ENCODE assay signal across 28 cellular contexts in genomic region chr22:30782613-30783012, GRCh38.
"Had no signal": no experiment of that assay in that cellular context is flagged by ENCODE, and none has a peak within 500 bp of the region (broad histone marks: within the 10 kb centered on the region; RNA-seq: fewer than 3 reads in every experiment).

No MANE protein-coding gene starts in this region.

- H3K9me3 Mint-ChIP-seq: activated CD4-positive, alpha-beta memory T cell treated with anti-CD3 and anti-CD28 coated beads, Interleukin-2, amount 10 ng/mL, durations not matched to agents 7 days and 5 days; activated CD4-positive, alpha-beta T cell treated with anti-CD3 and anti-CD28 coated beads, Interleukin-2, amount 10 ng/mL, durations not matched to agents 24 days and 14 days; activated naive CD4-positive, alpha-beta T cell treated with anti-CD3 and anti-CD28 coated beads, Interleukin-2, amount 10 ng/mL, durations not matched to agents 7 days and 5 days; activated naive CD8-positive, alpha-beta T cell treated with anti-CD3 and anti-CD28 coated beads, Interleukin-2, amount 10 ng/mL, durations not matched to agents 7 days and 5 days; activated T-cell treated with anti-CD3 and anti-CD28 coated beads, Interleukin-2, amount 50 U/mL, for 24 hours; naive thymus-derived CD4-positive, alpha-beta T cell; T-helper 1 cell treated with Interleukin-12 subunit alpha and Interleukin-12 subunit beta and Interleukin-4 antibody, amounts not matched to agents 30 μg/mL and 1 μg/mL, for 36 hours had no signal

- H3K9me3 ChIP-seq: ascending aorta, ovary, right atrium auricular region, transverse colon, uterus had no signal

- H3K27ac ChIP-seq: ascending aorta, ovary, right atrium auricular region, transverse colon, uterus had no signal

- H3K27ac Mint-ChIP-seq: activated CD4-positive, alpha-beta memory T cell treated with anti-CD3 and anti-CD28 coated beads, Interleukin-2, amount 10 ng/mL, durations not matched to agents 7 days and 5 days; activated CD4-positive, alpha-beta T cell treated with anti-CD3 and anti-CD28 coated beads, Interleukin-2, amount 10 ng/mL, durations not matched to agents 24 days and 14 days; activated naive CD4-positive, alpha-beta T cell treated with anti-CD3 and anti-CD28 coated beads, Interleukin-2, amount 10 ng/mL, durations not matched to agents 7 days and 5 days; activated naive CD8-positive, alpha-beta T cell treated with anti-CD3 and anti-CD28 coated beads, Interleukin-2, amount 10 ng/mL, durations not matched to agents 7 days and 5 days; activated T-cell treated with anti-CD3 and anti-CD28 coated beads, Interleukin-2, amount 50 U/mL, for 24 hours; brain; naive thymus-derived CD4-positive, alpha-beta T cell; T-helper 1 cell treated with Interleukin-12 subunit alpha and Interleukin-12 subunit beta and Interleukin-4 antibody, amounts not matched to agents 30 μg/mL and 1 μg/mL, for 36 hours had no signal

- H3K4me3 ChIP-seq: ascending aorta, ovary, right atrium auricular region, transverse colon, uterus had no signal

- FAIRE-seq: endothelial cell of umbilical vein, frontal cortex had no signal

- H3K4me1 ChIP-seq: ascending aorta, right atrium auricular region, transverse colon, uterus had no signal

- H3K4me3 Mint-ChIP-seq: activated CD4-positive, alpha-beta memory T cell treated with anti-CD3 and anti-CD28 coated beads, Interleukin-2, amount 10 ng/mL, durations not matched to agents 7 days and 5 days; activated CD4-positive, alpha-beta T cell treated with anti-CD3 and anti-CD28 coated beads, Interleukin-2, amount 10 ng/mL, durations not matched to agents 24 days and 14 days; activated naive CD4-positive, alpha-beta T cell treated with anti-CD3 and anti-CD28 coated beads, Interleukin-2, amount 10 ng/mL, durations not matched to agents 7 days and 5 days; activated naive CD8-positive, alpha-beta T cell treated with anti-CD3 and anti-CD28 coated beads, Interleukin-2, amount 10 ng/mL, durations not matched to agents 7 days and 5 days; activated T-cell treated with anti-CD3 and anti-CD28 coated beads, Interleukin-2, amount 50 U/mL, for 24 hours; brain; naive thymus-derived CD4-positive, alpha-beta T cell; T-helper 1 cell treated with Interleukin-12 subunit alpha and Interleukin-12 subunit beta and Interleukin-4 antibody, amounts not matched to agents 30 μg/mL and 1 μg/mL, for 36 hours had no signal

- H3K27me3 ChIP-seq: ascending aorta, ovary, right atrium auricular region, transverse colon, uterus had no signal

- ATAC-seq: esophagus mucosa; left cardiac atrium; naive thymus-derived CD4-positive, alpha-beta T cell had no signal

- DNase-seq: activated CD4-positive, alpha-beta memory T cell treated with anti-CD3 and anti-CD28 coated beads, Interleukin-2, amount 10 ng/mL, durations not matched to agents 7 days and 5 days; activated CD4-positive, alpha-beta T cell treated with anti-CD3 and anti-CD28 coated beads, Interleukin-2, amount 10 ng/mL, durations not matched to agents 24 days and 14 days; activated CD4-positive, CD25-positive, alpha-beta regulatory T cell treated with anti-CD3 and anti-CD28 coated beads, Interleukin-2, amount 50 U/mL, for 72 hours; activated CD8-positive, alpha-beta memory T cell treated with anti-CD3 and anti-CD28 coated beads, Interleukin-2, amount 50 U/mL, for 48 hours; activated gamma-delta T cell; activated naive CD4-positive, alpha-beta T cell treated with anti-CD3 and anti-CD28 coated beads, Interleukin-2, amount 10 ng/mL, durations not matched to agents 7 days and 5 days; activated naive CD8-positive, alpha-beta T cell treated with anti-CD3 and anti-CD28 coated beads, Interleukin-2, amount 10 ng/mL, durations not matched to agents 7 days and 5 days; activated T-cell treated with anti-CD3 and anti-CD28 coated beads, Interleukin-2, amount 50 U/mL, for 24 hours; cortex of kidney; islet precursor cell; left cardiac atrium; mammary epithelial cell; midbrain; naive thymus-derived CD4-positive, alpha-beta T cell; ovary; stimulated activated CD4-positive, alpha-beta T cell treated with anti-CD3 and anti-CD28 coated beads, Interleukin-15, amount 100 ng/mL, for 24 hours; stimulated activated CD4-positive, alpha-beta T cell treated with anti-CD3 and anti-CD28 coated beads, Interleukin-2, amount 100 ng/mL, for 24 hours; stimulated activated naive CD4-positive, alpha-beta T cell treated with Interleukin-2 at 50 U/mL for 16 hours; T1000; transverse colon; uterus had no signal

- H3K36me3 ChIP-seq: ascending aorta, ovary, right atrium auricular region, transverse colon, uterus had no signal

- H3K27me3 Mint-ChIP-seq: activated CD4-positive, alpha-beta memory T cell treated with anti-CD3 and anti-CD28 coated beads, Interleukin-2, amount 10 ng/mL, durations not matched to agents 7 days and 5 days; activated CD4-positive, alpha-beta T cell treated with anti-CD3 and anti-CD28 coated beads, Interleukin-2, amount 10 ng/mL, durations not matched to agents 24 days and 14 days; activated naive CD4-positive, alpha-beta T cell treated with anti-CD3 and anti-CD28 coated beads, Interleukin-2, amount 10 ng/mL, durations not matched to agents 7 days and 5 days; activated T-cell treated with anti-CD3 and anti-CD28 coated beads, Interleukin-2, amount 50 U/mL, for 24 hours; brain had no signal

- H3K36me3 Mint-ChIP-seq: activated naive CD4-positive, alpha-beta T cell treated with anti-CD3 and anti-CD28 coated beads, Interleukin-2, amount 10 ng/mL, durations not matched to agents 7 days and 5 days; activated naive CD8-positive, alpha-beta T cell treated with anti-CD3 and anti-CD28 coated beads, Interleukin-2, amount 10 ng/mL, durations not matched to agents 7 days and 5 days had no signal
